ENCODE assay signal across 1 cellular context in the genomic region with DNA sequence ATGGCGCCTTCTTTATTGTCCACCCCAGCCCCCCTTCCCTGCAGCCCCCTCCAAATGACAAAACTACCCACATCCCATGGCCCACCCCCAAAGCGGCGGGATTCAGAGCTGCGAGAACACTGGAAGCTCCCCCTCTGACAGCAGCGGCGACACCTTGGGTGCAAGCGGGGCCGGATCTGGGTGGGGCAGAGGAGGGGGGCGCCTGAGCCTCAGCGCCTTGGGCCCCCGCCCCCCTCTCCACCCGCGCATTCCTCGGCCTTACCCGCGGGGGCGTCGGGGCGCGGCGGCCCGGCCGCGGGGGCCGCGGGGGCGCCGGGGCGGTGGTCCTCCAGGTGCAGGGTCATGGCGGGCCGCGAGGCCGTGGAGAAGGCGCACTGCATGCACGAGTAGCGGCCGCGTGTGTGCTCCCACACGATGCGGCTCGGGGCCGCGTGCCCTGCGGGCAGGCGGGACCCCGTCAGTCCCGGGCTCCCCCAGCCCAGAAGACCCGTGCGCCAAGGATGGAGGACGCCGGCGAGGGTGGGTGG.
TF ChIP-seq lines count a peak whose summit lies in the region.

No MANE protein-coding gene starts in this region.

TF ChIP-seq in IMR-90, 13 proteins besides CTCF, POLR2A, EP300 and RAD21 (continued from another document):
- no peak for TF ChIP-seq RFX5 (IDR thresholded peaks at IDR 0.05; ENCODE audit: low read depth, low read length)
- no peak for TF ChIP-seq BHLHE40 (IDR thresholded peaks at IDR 0.05; ENCODE audit: low read depth, low read length)
- no peak for TF ChIP-seq NFE2L2 (IDR thresholded peaks at IDR 0.05; ENCODE audit: low read depth, low read length)
- no peak for TF ChIP-seq MAFK (IDR thresholded peaks at IDR 0.05; ENCODE audit: low read depth, low read length)
- TF ChIP-seq, protein P1, sequence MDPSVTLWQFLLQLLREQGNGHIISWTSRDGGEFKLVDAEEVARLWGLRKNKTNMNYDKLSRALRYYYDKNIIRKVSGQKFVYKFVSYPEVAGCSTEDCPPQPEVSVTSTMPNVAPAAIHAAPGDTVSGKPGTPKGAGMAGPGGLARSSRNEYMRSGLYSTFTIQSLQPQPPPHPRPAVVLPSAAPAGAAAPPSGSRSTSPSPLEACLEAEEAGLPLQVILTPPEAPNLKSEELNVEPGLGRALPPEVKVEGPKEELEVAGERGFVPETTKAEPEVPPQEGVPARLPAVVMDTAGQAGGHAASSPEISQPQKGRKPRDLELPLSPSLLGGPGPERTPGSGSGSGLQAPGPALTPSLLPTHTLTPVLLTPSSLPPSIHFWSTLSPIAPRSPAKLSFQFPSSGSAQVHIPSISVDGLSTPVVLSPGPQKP (IDR thresholded peaks at IDR 0.05; ENCODE audit: borderline replicate concordance, low read depth, low read length): no peak
TF ChIP-seq in IMR-90: peak in this region for 0.
